ENCODE assay signal across 1 cellular context in genomic region chr16:30724641-30725464, GRCh38.
TF ChIP-seq lines count a peak whose summit lies in the region.

No MANE protein-coding gene starts in this region.

TF ChIP-seq in GM12878, 131 proteins besides CTCF, POLR2A, EP300 and RAD21:
- TF ChIP-seq TBL1XR1 (IDR thresholded peaks at IDR 0.05; ENCODE audit: low read depth, low read length) (no peak), TCF7 (IDR thresholded peaks at IDR 0.05; ENCODE audit: borderline replicate concordance) (no peak), NR2C2 (IDR thresholded peaks at IDR 0.05; ENCODE audit: borderline replicate concordance, control insufficient read depth, insufficient read length, low read depth) (no peak), ZBTB33 (IDR thresholded peaks at IDR 0.05) (no peak), NRF1 (conservative IDR thresholded peaks at IDR 0.05; ENCODE audit: low read depth, low read length) (no peak), CHD1 (IDR thresholded peaks at IDR 0.05; ENCODE audit: low read depth, low read length) (no peak), MXI1 (IDR thresholded peaks at IDR 0.05; ENCODE audit: low read depth, low read length) (no peak), SMAD5 (IDR thresholded peaks at IDR 0.05; ENCODE audit: low read depth) (no peak), RBBP5 (conservative IDR thresholded peaks at IDR 0.05) (no peak), E2F4 (IDR thresholded peaks at IDR 0.05; ENCODE audit: low read depth, low read length) (no peak), SMC3 (IDR thresholded peaks at IDR 0.05; ENCODE audit: borderline replicate concordance, low read length) (no peak)
TF ChIP-seq in GM12878: peak in this region for 0.
